27 cellular contexts compared by ENCODE assay signal in the genomic region with DNA sequence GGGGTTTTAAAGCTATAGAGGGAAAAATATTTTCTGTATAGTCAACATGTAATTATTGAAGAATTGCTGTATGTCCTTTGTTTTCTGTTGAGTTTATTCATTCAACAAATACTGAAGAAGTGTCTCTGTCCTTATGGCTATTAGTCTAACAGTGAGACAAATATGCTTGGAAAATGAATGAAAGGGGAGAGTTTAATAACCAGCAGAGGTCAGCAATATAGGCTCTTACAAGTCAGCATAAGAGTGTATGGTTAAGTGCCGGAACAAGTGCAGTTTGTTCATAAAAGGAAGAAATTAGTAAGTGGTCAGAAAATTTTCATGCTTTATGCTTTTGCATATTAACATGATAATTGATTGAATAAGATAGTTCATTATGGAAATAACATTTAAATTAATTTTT. TPM values are rescaled to one million over a fixed set of nuclear protein-coding genes. Genes with fewer than 3 reads are reported as not detected.
DNase-seq lines count a peak whose midpoint lies in the region; ATAC-seq and TF ChIP-seq lines count a peak whose summit lies in the region.
"Had no signal": no experiment of that assay in that cellular context is flagged by ENCODE, and none has a peak within 500 bp of the region (broad histone marks: within the 10 kb centered on the region; RNA-seq: fewer than 3 reads in every experiment).

No MANE protein-coding gene starts in this region.

- POLR2A ChIA-PET in PC-3 (lab: Charles Lee; ENCODE audit: unreplicated experiment): no interaction called here
- POLR2A ChIA-PET in T-cell (lab: Charles Lee): interaction anchor here in 1 of 2 donors (0.8 kb wide), 1 partner anchor 70 kb away, joined by 3 read pairs; a partner anchor contains a TSS

- CTCF ChIA-PET in PC-3 (lab: Charles Lee) (no interaction called here), T-cell (lab: Charles Lee) (interaction anchor here (0.6 to 1.3 kb wide), 4 partner anchors 69 to 145 kb away, joined by 3 to 6 read pairs (median 5); no protein-coding TSS in a partner anchor)

- H3K79me2 ChIP-seq in PC-3 (ENCODE audit: low read length): peaks cover 83% of the 10 kb centered on the region

- H3K27ac Mint-ChIP-seq in HFFc6: no peak overlapping the region
- no peak overlapping the region for H3K27ac Mint-ChIP-seq in T-cell
- H3K27ac Mint-ChIP-seq: activated naive CD4-positive, alpha-beta T cell treated with anti-CD3 and anti-CD28 coated beads, Interleukin-2, amount 50 U/mL, for 24 hours; CD8-positive, alpha-beta T cell; H9; WTC11 had no signal

- no peak for ATAC-seq in PC-3
- ATAC-seq in T-cell (replicated peaks in 1 of 4): no peak
- ATAC-seq: CD8-positive, alpha-beta T cell; lower lobe of right lung; natural killer cell treated with Interleukin-12 subunit alpha and Interleukin-12 subunit beta and Interleukin-15 and Interleukin-18, amount 100 ng/mL, for 72 hours; WTC11 had no signal

- H4K20me1 ChIP-seq in PC-3 (ENCODE audit: low read length): 0 out of 2 replicates have a peak, but pooled peaks cover 3% of the 10 kb centered on the region

- H3K9me3 ChIP-seq in PC-3 (ENCODE audit: low read length): no peaks in the 10 kb centered on the region
- H3K9me3 ChIP-seq: breast epithelium, lower lobe of right lung, tibial nerve had no signal

- no peak overlapping the region for H3K4me3 ChIP-seq in PC-3 (ENCODE audit: low read length)
- H3K4me3 ChIP-seq in fibroblast of pulmonary artery (replicated peaks; ENCODE audit: low read depth, low read length): no peak overlapping the region
- H3K4me3 ChIP-seq: breast epithelium, lower lobe of right lung, SK-N-MC, tibial nerve had no signal

- H3K4me3 Mint-ChIP-seq in HFFc6 (no peak overlapping the region), T-cell (no peak overlapping the region)
- H3K4me3 Mint-ChIP-seq: activated naive CD4-positive, alpha-beta T cell treated with anti-CD3 and anti-CD28 coated beads, Interleukin-2, amount 50 U/mL, for 24 hours; CD8-positive, alpha-beta T cell; H9; natural killer cell treated with Interleukin-12 subunit alpha and Interleukin-12 subunit beta and Interleukin-15 and Interleukin-18, amount 100 ng/mL, for 72 hours; WTC11 had no signal

- TF ChIP-seq CTCF in HFFc6 (IDR thresholded peaks at IDR 0.05) (0 out of 2 replicates have a peak, but pooled peaks have one; percentile 7), PC-3 (conservative IDR thresholded peaks at IDR 0.05; ENCODE audit: low read depth, low read length) (peak; percentile 18; the same call in 1 of the 2 replicates), fibroblast of pulmonary artery (IDR thresholded peaks at IDR 0.05; ENCODE audit: low read length, missing control alignments) (no peak)

- H2AFZ ChIP-seq in PC-3 (ENCODE audit: low read length): no peak overlapping the region

- H3K27me3 Mint-ChIP-seq in HFFc6 (ENCODE audit: insufficient read depth) (no peaks in the 10 kb centered on the region), T-cell (no peaks in the 10 kb centered on the region)
- H3K27me3 Mint-ChIP-seq: activated naive CD4-positive, alpha-beta T cell treated with anti-CD3 and anti-CD28 coated beads, Interleukin-2, amount 50 U/mL, for 24 hours; natural killer cell treated with Interleukin-12 subunit alpha and Interleukin-12 subunit beta and Interleukin-15 and Interleukin-18, amount 100 ng/mL, for 72 hours had no signal

- intact Hi-C loops in PC-3 (cut with micrococcal nuclease): loop anchor here (5.0 kb wide), 1 partner anchor 43 kb away; no protein-coding TSS in a partner anchor

- H3K9ac ChIP-seq in PC-3 (ENCODE audit: low read length): no peak overlapping the region

- H3K27me3 ChIP-seq in PC-3 (ENCODE audit: low read length): no peaks in the 10 kb centered on the region
- H3K27me3 ChIP-seq: breast epithelium, tibial nerve had no signal

- no peak overlapping the region for H3K27ac ChIP-seq in PC-3 (ENCODE audit: low read length)
- H3K27ac ChIP-seq: breast epithelium, epithelial cell of prostate, lower lobe of right lung, SK-N-MC, tibial nerve had no signal

- H3K36me3 ChIP-seq in PC-3 (ENCODE audit: low read depth, low read length): no peaks in the 10 kb centered on the region
- H3K36me3 ChIP-seq: breast epithelium, lower lobe of right lung, tibial nerve had no signal

- no peaks in the 10 kb centered on the region for H3K9me2 ChIP-seq in PC-3 (replicated peaks; ENCODE audit: low read length)

- H3K36me3 Mint-ChIP-seq in HFFc6 (ENCODE audit: low read depth) (peaks cover 9% of the 10 kb centered on the region), T-cell (no peaks in the 10 kb centered on the region)

- H3K4me1 ChIP-seq in PC-3 (ENCODE audit: insufficient read depth, low read length): peaks cover 13% of the 10 kb centered on the region

- DNase-seq in NCI-H187 treated with DMSO at 0.1 percent for 48 hours (lab: John Stamatoyannopoulos, UW): peak; percentile 9
- DNase-seq in NCI-H187 (lab: John Stamatoyannopoulos, UW): no peak
- no peak for DNase-seq in HFFc6
- DNase-seq in PC-3: no peak
- DNase-seq in fibroblast of pulmonary artery (ENCODE audit: low read depth): peak; percentile 6
- DNase-seq in T-cell: no peak
- no peak for DNase-seq in NCI-H446 (lab: John Stamatoyannopoulos, UW)
- DNase-seq in activated T-cell treated with anti-CD3 and anti-CD28 coated beads, Interleukin-2, amount 50 U/mL, for 1 hour: no peak
- DNase-seq: activated CD4-positive, alpha-beta T cell treated with anti-CD3 and anti-CD28 coated beads, Interleukin-2, amount 50 U/mL, for 48 hours; activated CD8-positive, alpha-beta memory T cell treated with anti-CD3 and anti-CD28 coated beads, Interleukin-2, amount 50 U/mL, for 4 hours; amygdala; CD8-positive, alpha-beta T cell; DMS153; effector CD4-positive, alpha-beta T cell; GF-D8; H9; lower lobe of right lung; NCI-H2081 treated with DMSO at 0.1 percent for 48 hours; small intestine; stimulated activated CD8-positive, alpha-beta memory T cell treated with anti-CD3 and anti-CD28 coated beads, Interleukin-4, amount 100 ng/mL, for 48 hours had no signal

- H3K9me3 Mint-ChIP-seq in HFFc6: no peaks in the 10 kb centered on the region
- H3K9me3 Mint-ChIP-seq in T-cell: no peaks in the 10 kb centered on the region
- H3K9me3 Mint-ChIP-seq: activated naive CD4-positive, alpha-beta T cell treated with anti-CD3 and anti-CD28 coated beads, Interleukin-2, amount 50 U/mL, for 24 hours; CD8-positive, alpha-beta T cell; H9; natural killer cell treated with Interleukin-12 subunit alpha and Interleukin-12 subunit beta and Interleukin-15 and Interleukin-18, amount 100 ng/mL, for 72 hours had no signal

- H3F3A ChIP-seq in PC-3 (ENCODE audit: low read length, unreplicated experiment): no peaks in the 10 kb centered on the region

- BruUV-seq in PC-3 (replicated peaks; lab: Mats Ljungman, UMichigan): no TSS peak

- H3K4me2 ChIP-seq in PC-3 (ENCODE audit: low read length): no peak overlapping the region

- H3K4me1 Mint-ChIP-seq in HFFc6 (ENCODE audit: low read depth) (peaks cover 26% of the 10 kb centered on the region), T-cell (peaks cover 51 to 61% (median 59%) of the 10 kb centered on the region in 3 donors)

RNA-seq across cellular contexts. Expression of a gene that starts 3.6 kb away (rescaled TPM):
- total RNA-seq in HFFc6 (2021; fragmentation: NEBNext Ultra II Directional; extraction: Animal tissue kit (Norgen Biotek cat#: 25700)): 10 to 100 TPM; 37.4 to 50.6 (median 44.9) TPM
- total RNA-seq in PC-3 (2014; rRNA removed) (25.5 and 26.4 TPM in 2 replicates), T-cell (10 to 100 TPM; 20.6 to 28.3 (median 22.2) TPM)

Comparison
In these comparisons a context has a peak if more than half of its experiments do, and no peak if none do; other contexts are left out.
1. DNase-seq: peak in NCI-H187 treated with DMSO at 0.1 percent for 48 hours (single experiment) and fibroblast of pulmonary artery (single experiment); none in NCI-H187 (0 of 2), HFFc6 (single experiment), PC-3 (single experiment), T-cell (0 of 34), NCI-H446 (0 of 2) and activated T-cell treated with anti-CD3 and anti-CD28 coated beads, Interleukin-2, amount 50 U/mL, for 1 hour (single experiment).